In the genomic region with DNA sequence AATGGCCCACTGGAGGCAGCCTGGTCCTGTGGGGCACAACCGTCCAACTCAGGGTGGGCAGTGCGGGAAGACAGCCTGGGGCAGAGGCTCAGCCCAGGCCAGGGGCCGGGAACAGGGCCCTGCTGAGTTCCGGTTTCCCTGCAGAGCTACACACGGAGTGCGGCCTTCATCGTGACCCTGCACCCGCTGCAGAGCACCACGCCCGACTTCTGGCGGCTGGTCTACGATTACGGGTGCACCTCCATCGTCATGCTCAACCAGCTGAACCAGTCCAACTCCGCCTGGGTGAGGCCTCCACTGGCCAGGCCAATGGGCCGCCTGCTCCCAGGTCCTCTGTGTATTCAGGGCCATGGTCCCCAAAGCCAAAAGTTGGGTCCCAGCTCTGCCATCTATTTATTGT, we compare ENCODE assay signal across 29 cellular contexts.
"Had no signal": no experiment of that assay in that cellular context is flagged by ENCODE, and none has a peak within 500 bp of the region (broad histone marks: within the 10 kb centered on the region; RNA-seq: fewer than 3 reads in every experiment).

No MANE protein-coding gene starts in this region.

- H3K27me3 ChIP-seq: Peyer's patch had no signal

- FAIRE-seq: astrocyte, K562, TTC549 had no signal

- H3K9me3 ChIP-seq: Peyer's patch had no signal

- H3K36me3 ChIP-seq: Peyer's patch had no signal

- H3K27ac ChIP-seq: Peyer's patch, RWPE1 had no signal

- ATAC-seq: activated naive CD4-positive, alpha-beta T cell treated with anti-CD3 and anti-CD28 coated beads, Interleukin-2, amount 50 U/mL, for 72 hours; activated naive CD8-positive, alpha-beta T cell treated with anti-CD3 and anti-CD28 coated beads, Interleukin-2, amount 50 U/mL, for 24 hours; activated T-cell treated with anti-CD3 and anti-CD28 coated beads, Interleukin-2, amount 50 U/mL, for 4 hours; K562; T-cell had no signal

- H3K4me3 ChIP-seq: K562, Peyer's patch had no signal

- H3K4me1 ChIP-seq: Peyer's patch had no signal

- DNase-seq: activated CD4-positive, alpha-beta memory T cell treated with anti-CD3 and anti-CD28 coated beads for 36 hours; activated CD4-positive, alpha-beta T cell treated with anti-CD3 and anti-CD28 coated beads, Interleukin-2, amount 10 ng/mL, durations not matched to agents 7 days and 5 days; activated CD4-positive, CD25-positive, alpha-beta regulatory T cell; activated CD8-positive, alpha-beta memory T cell treated with anti-CD3 and anti-CD28 coated beads for 24 hours; activated effector memory CD4-positive, alpha-beta T cell treated with anti-CD3 and anti-CD28 coated beads, Interleukin-2, amount 50 U/mL, for 16 hours; activated naive CD4-positive, alpha-beta T cell treated with Interleukin-2 at 50 U/mL for 16 hours; activated naive CD8-positive, alpha-beta T cell treated with anti-CD3 and anti-CD28 coated beads, Interleukin-2, amount 50 U/mL, for 24 hours; activated T-cell treated with anti-CD3 and anti-CD28 coated beads, Interleukin-2, amount 50 U/mL, for 4 hours; amygdala; Karpas-422; MM.1S; NCI-H1105; NCI-H1436; NCI-H1694 treated with DMSO at 0.1 percent for 48 hours; NCI-H2029 treated with DMSO at 0.1 percent for 48 hours; NCI-H510A treated with DMSO at 0.1 percent for 48 hours; NCI-H69; NK-92 treated with Interleukin-12 subunit alpha and Interleukin-12 subunit beta, amount 100 ng/mL, for 24 hours; OCI-M1; Peyer's patch; Right ventricle myocardium superior; T-cell; T-helper 2 cell; T1000 had no signal
